Comparison of ENCODE assay signal across 1 cellular context in the genomic region with DNA sequence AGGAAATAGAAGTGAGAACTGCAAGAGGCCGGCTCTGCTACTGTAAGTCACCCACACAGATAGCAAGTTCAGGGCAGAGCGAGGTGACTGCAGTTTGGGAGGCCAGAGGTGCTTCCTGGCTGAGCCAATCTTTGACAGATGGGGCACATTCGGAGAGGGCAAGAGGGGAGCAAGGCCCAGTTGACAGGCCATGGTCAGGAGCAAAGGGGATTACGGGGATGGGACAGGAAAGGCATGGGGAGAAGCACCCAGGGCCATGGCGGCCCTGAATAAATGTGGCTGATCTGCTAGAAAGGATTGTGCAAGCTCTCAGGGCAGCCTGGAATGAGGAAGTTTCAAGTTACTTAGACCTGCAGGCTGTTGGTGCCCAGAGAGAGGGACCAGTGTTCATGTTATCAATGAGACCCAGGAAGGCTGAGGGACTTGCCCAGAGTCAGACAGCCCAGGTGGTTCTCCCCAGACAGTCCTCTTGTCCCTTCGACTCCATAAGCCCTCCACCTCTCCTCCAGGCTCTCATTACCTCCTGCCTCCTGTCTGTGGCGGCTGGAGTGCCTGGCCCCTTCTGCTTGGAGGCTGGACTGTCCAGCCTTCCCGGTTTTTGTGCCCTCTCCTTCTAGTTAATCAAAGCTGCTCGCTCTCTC.
TF ChIP-seq lines count a peak whose summit lies in the region.

No MANE protein-coding gene starts in this region.

TF ChIP-seq in HepG2, 621 proteins besides CTCF, POLR2A, EP300 and RAD21 (continued from another document):
- TF ChIP-seq, protein P1, sequence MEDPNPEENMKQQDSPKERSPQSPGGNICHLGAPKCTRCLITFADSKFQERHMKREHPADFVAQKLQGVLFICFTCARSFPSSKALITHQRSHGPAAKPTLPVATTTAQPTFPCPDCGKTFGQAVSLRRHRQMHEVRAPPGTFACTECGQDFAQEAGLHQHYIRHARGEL (CRISPR knock-in tag; IDR thresholded peaks at IDR 0.05), result no peak
- peak; percentile 97 for TF ChIP-seq TEAD3 (CRISPR knock-in tag; optimal IDR thresholded peaks at IDR 0.05; ENCODE audit: borderline replicate concordance)
- TF ChIP-seq, protein P2, sequence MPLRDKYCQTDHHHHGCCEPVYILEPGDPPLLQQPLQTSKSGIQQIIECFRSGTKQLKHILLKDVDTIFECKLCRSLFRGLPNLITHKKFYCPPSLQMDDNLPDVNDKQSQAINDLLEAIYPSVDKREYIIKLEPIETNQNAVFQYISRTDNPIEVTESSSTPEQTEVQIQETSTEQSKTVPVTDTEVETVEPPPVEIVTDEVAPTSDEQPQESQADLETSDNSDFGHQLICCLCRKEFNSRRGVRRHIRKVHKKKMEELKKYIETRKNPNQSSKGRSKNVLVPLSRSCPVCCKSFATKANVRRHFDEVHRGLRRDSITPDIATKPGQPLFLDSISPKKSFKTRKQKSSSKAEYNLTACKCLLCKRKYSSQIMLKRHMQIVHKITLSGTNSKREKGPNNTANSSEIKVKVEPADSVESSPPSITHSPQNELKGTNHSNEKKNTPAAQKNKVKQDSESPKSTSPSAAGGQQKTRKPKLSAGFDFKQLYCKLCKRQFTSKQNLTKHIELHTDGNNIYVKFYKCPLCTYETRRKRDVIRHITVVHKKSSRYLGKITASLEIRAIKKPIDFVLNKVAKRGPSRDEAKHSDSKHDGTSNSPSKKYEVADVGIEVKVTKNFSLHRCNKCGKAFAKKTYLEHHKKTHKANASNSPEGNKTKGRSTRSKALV (CRISPR knock-in tag; IDR thresholded peaks at IDR 0.05), result no peak
- TF ChIP-seq ZEB1 (IDR thresholded peaks at IDR 0.05; ENCODE audit: insufficient replicate concordance, low read depth), result no peak
- peak; percentile 92 for TF ChIP-seq ELF3 (CRISPR knock-in tag; IDR thresholded peaks at IDR 0.05)
- TF ChIP-seq, protein P3, sequence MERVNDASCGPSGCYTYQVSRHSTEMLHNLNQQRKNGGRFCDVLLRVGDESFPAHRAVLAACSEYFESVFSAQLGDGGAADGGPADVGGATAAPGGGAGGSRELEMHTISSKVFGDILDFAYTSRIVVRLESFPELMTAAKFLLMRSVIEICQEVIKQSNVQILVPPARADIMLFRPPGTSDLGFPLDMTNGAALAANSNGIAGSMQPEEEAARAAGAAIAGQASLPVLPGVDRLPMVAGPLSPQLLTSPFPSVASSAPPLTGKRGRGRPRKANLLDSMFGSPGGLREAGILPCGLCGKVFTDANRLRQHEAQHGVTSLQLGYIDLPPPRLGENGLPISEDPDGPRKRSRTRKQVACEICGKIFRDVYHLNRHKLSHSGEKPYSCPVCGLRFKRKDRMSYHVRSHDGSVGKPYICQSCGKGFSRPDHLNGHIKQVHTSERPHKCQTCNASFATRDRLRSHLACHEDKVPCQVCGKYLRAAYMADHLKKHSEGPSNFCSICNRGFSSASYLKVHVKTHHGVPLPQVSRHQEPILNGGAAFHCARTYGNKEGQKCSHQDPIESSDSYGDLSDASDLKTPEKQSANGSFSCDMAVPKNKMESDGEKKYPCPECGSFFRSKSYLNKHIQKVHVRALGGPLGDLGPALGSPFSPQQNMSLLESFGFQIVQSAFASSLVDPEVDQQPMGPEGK (CRISPR knock-in tag; IDR thresholded peaks at IDR 0.05), result 0 out of 2 replicates have a peak, but pooled peaks have one; percentile 18
- no peak for TF ChIP-seq PHF5A (CRISPR knock-in tag; IDR thresholded peaks at IDR 0.05; ENCODE audit: low read depth, unreplicated experiment)
- no peak for TF ChIP-seq MAFK (conservative IDR thresholded peaks at IDR 0.05 in 1 of 2, IDR thresholded peaks at IDR 0.05 in 1 of 2; ENCODE audit: low read length in 2 of 2)
- TF ChIP-seq, protein P4, sequence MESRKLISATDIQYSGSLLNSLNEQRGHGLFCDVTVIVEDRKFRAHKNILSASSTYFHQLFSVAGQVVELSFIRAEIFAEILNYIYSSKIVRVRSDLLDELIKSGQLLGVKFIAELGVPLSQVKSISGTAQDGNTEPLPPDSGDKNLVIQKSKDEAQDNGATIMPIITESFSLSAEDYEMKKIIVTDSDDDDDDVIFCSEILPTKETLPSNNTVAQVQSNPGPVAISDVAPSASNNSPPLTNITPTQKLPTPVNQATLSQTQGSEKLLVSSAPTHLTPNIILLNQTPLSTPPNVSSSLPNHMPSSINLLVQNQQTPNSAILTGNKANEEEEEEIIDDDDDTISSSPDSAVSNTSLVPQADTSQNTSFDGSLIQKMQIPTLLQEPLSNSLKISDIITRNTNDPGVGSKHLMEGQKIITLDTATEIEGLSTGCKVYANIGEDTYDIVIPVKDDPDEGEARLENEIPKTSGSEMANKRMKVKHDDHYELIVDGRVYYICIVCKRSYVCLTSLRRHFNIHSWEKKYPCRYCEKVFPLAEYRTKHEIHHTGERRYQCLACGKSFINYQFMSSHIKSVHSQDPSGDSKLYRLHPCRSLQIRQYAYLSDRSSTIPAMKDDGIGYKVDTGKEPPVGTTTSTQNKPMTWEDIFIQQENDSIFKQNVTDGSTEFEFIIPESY (CRISPR knock-in tag; IDR thresholded peaks at IDR 0.05), result peak; percentile 52; the same call in 1 of the 2 replicates
- TF ChIP-seq, protein P5, sequence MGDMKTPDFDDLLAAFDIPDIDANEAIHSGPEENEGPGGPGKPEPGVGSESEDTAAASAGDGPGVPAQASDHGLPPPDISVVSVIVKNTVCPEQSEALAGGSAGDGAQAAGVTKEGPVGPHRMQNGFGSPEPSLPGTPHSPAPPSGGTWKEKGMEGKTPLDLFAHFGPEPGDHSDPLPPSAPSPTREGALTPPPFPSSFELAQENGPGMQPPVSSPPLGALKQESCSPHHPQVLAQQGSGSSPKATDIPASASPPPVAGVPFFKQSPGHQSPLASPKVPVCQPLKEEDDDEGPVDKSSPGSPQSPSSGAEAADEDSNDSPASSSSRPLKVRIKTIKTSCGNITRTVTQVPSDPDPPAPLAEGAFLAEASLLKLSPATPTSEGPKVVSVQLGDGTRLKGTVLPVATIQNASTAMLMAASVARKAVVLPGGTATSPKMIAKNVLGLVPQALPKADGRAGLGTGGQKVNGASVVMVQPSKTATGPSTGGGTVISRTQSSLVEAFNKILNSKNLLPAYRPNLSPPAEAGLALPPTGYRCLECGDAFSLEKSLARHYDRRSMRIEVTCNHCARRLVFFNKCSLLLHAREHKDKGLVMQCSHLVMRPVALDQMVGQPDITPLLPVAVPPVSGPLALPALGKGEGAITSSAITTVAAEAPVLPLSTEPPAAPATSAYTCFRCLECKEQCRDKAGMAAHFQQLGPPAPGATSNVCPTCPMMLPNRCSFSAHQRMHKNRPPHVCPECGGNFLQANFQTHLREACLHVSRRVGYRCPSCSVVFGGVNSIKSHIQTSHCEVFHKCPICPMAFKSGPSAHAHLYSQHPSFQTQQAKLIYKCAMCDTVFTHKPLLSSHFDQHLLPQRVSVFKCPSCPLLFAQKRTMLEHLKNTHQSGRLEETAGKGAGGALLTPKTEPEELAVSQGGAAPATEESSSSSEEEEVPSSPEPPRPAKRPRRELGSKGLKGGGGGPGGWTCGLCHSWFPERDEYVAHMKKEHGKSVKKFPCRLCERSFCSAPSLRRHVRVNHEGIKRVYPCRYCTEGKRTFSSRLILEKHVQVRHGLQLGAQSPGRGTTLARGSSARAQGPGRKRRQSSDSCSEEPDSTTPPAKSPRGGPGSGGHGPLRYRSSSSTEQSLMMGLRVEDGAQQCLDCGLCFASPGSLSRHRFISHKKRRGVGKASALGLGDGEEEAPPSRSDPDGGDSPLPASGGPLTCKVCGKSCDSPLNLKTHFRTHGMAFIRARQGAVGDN (CRISPR knock-in tag; IDR thresholded peaks at IDR 0.05), result peak; percentile 42
- peak; percentile 79 for TF ChIP-seq ELF1 (CRISPR knock-in tag; IDR thresholded peaks at IDR 0.05)
- TF ChIP-seq, protein P6, sequence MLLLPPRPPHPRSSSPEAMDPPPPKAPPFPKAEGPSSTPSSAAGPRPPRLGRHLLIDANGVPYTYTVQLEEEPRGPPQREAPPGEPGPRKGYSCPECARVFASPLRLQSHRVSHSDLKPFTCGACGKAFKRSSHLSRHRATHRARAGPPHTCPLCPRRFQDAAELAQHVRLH (CRISPR knock-in tag; IDR thresholded peaks at IDR 0.05; ENCODE audit: borderline replicate concordance, low read depth), result no peak
- TF ChIP-seq CEBPB (IDR thresholded peaks at IDR 0.05; ENCODE audit: borderline replicate concordance, low read depth, low read length), result peak; percentile 93
- TF ChIP-seq, protein P7, sequence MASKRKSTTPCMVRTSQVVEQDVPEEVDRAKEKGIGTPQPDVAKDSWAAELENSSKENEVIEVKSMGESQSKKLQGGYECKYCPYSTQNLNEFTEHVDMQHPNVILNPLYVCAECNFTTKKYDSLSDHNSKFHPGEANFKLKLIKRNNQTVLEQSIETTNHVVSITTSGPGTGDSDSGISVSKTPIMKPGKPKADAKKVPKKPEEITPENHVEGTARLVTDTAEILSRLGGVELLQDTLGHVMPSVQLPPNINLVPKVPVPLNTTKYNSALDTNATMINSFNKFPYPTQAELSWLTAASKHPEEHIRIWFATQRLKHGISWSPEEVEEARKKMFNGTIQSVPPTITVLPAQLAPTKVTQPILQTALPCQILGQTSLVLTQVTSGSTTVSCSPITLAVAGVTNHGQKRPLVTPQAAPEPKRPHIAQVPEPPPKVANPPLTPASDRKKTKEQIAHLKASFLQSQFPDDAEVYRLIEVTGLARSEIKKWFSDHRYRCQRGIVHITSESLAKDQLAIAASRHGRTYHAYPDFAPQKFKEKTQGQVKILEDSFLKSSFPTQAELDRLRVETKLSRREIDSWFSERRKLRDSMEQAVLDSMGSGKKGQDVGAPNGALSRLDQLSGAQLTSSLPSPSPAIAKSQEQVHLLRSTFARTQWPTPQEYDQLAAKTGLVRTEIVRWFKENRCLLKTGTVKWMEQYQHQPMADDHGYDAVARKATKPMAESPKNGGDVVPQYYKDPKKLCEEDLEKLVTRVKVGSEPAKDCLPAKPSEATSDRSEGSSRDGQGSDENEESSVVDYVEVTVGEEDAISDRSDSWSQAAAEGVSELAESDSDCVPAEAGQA (IDR thresholded peaks at IDR 0.05; ENCODE audit: low read depth), result no peak
- TF ChIP-seq, protein P7 (CRISPR knock-in tag; IDR thresholded peaks at IDR 0.05; ENCODE audit: borderline replicate concordance), result no peak
- no peak for TF ChIP-seq GLI4 (CRISPR knock-in tag; IDR thresholded peaks at IDR 0.05; ENCODE audit: borderline replicate concordance)
- TF ChIP-seq, protein P8, sequence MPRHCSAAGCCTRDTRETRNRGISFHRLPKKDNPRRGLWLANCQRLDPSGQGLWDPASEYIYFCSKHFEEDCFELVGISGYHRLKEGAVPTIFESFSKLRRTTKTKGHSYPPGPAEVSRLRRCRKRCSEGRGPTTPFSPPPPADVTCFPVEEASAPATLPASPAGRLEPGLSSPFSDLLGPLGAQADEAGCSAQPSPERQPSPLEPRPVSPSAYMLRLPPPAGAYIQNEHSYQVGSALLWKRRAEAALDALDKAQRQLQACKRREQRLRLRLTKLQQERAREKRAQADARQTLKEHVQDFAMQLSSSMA (CRISPR knock-in tag; IDR thresholded peaks at IDR 0.05), result no peak
- TF ChIP-seq KLF13 (CRISPR knock-in tag; IDR thresholded peaks at IDR 0.05), result no peak
- no peak for TF ChIP-seq TEAD2 (CRISPR knock-in tag; IDR thresholded peaks at IDR 0.05)
- no peak for TF ChIP-seq ZBTB8A (CRISPR knock-in tag; IDR thresholded peaks at IDR 0.05; ENCODE audit: borderline replicate concordance, low read depth)
- no peak for TF ChIP-seq TGIF2 (CRISPR knock-in tag; IDR thresholded peaks at IDR 0.05)
- no peak for TF ChIP-seq ZNF883 (CRISPR knock-in tag; IDR thresholded peaks at IDR 0.05; ENCODE audit: not compliant biosample characterization)
- peak; percentile 94 for TF ChIP-seq SIX4 (CRISPR knock-in tag; IDR thresholded peaks at IDR 0.05)
